Comparison of ENCODE assay signal across 1 cellular context in genomic region chr1:22053018-22053860, GRCh38.
TF ChIP-seq lines count a peak whose summit lies in the region.

No MANE protein-coding gene starts in this region.

TF ChIP-seq in GM12878, 131 proteins besides CTCF, POLR2A, EP300 and RAD21 (continued from another document):
- TF ChIP-seq REST (IDR thresholded peaks at IDR 0.05; ENCODE audit: low read depth, low read length) (no peak), BCL11A (IDR thresholded peaks at IDR 0.05; ENCODE audit: low read depth, low read length) (no peak), ZBED1 (IDR thresholded peaks at IDR 0.05; ENCODE audit: borderline replicate concordance) (no peak), CREM (IDR thresholded peaks at IDR 0.05; ENCODE audit: low read depth) (0 out of 2 replicates have a peak, but pooled peaks have one; percentile 7), RFX5 (IDR thresholded peaks at IDR 0.05; ENCODE audit: low read depth, low read length) (no peak), EED (IDR thresholded peaks at IDR 0.05; ENCODE audit: low read depth) (0 out of 2 replicates have a peak, but pooled peaks have one; percentile 12), NBN (IDR thresholded peaks at IDR 0.05) (peak; percentile 33; the same call in 1 of the 2 replicates), RUNX3 (IDR thresholded peaks at IDR 0.05; ENCODE audit: low read length) (0 out of 2 replicates have a peak, but pooled peaks have one; percentile 5), HDGF (IDR thresholded peaks at IDR 0.05) (peak; percentile 44; the same call in 1 of the 2 replicates), PKNOX1 (IDR thresholded peaks at IDR 0.05) (0 out of 2 replicates have a peak, but pooled peaks have one; percentile 16), GABPA (IDR thresholded peaks at IDR 0.05; ENCODE audit: low read depth) (no peak), CEBPB (IDR thresholded peaks at IDR 0.05; ENCODE audit: borderline replicate concordance in 1 of 2, low read depth in 2 of 2, low read length in 2 of 2) (no peak), ZZZ3 (IDR thresholded peaks at IDR 0.05; ENCODE audit: control insufficient read depth, insufficient read length, low read depth) (no peak), KDM1A (IDR thresholded peaks at IDR 0.05; ENCODE audit: borderline replicate concordance) (no peak), ATF3 (IDR thresholded peaks at IDR 0.05; ENCODE audit: borderline replicate concordance, extremely low read depth, low read depth, low read length) (no peak), E4F1 (IDR thresholded peaks at IDR 0.05; ENCODE audit: borderline replicate concordance, partially characterized antibody) (no peak), YBX1 (IDR thresholded peaks at IDR 0.05) (no peak), SKIL (IDR thresholded peaks at IDR 0.05; ENCODE audit: low read depth, poor library complexity, severe bottlenecking) (no peak), ASH2L (IDR thresholded peaks at IDR 0.05; ENCODE audit: borderline replicate concordance, low read depth) (no peak), ZBTB11 (CRISPR knock-in tag; IDR thresholded peaks at IDR 0.05) (no peak), HDAC6 (IDR thresholded peaks at IDR 0.05; ENCODE audit: unreplicated experiment) (no peak), BRCA1 (IDR thresholded peaks at IDR 0.05; ENCODE audit: low read depth, low read length) (no peak), IRF3 (IDR thresholded peaks at IDR 0.05) (no peak), TAF1 (IDR thresholded peaks at IDR 0.05; ENCODE audit: borderline replicate concordance, low read depth, low read length) (peak; percentile 44; the same call in 1 of the 2 replicates), SMC3 (IDR thresholded peaks at IDR 0.05; ENCODE audit: borderline replicate concordance, low read length) (no peak), ZNF24 (IDR thresholded peaks at IDR 0.05) (no peak), GATAD2B (conservative IDR thresholded peaks at IDR 0.05; ENCODE audit: low read depth) (no peak), SMAD1 (IDR thresholded peaks at IDR 0.05; ENCODE audit: low read depth, partially characterized antibody) (no peak), SIX5 (IDR thresholded peaks at IDR 0.05; ENCODE audit: low read depth, low read length, severe bottlenecking) (no peak), RAD51 (IDR thresholded peaks at IDR 0.05) (no peak), CEBPZ (IDR thresholded peaks at IDR 0.05; ENCODE audit: low read depth, low read length) (no peak), CHD1 (IDR thresholded peaks at IDR 0.05; ENCODE audit: low read depth, low read length) (0 out of 2 replicates have a peak, but pooled peaks have one; percentile 29), PRDM15 (CRISPR knock-in tag; IDR thresholded peaks at IDR 0.05) (no peak), IKZF2 (IDR thresholded peaks at IDR 0.05) (peak in 1 of 2 experiments; percentile 55; a peak in 2 of 4 replicates), POU2F2 (IDR thresholded peaks at IDR 0.05; ENCODE audit: borderline replicate concordance, low read depth, low read length) (no peak)
